Comparison of ENCODE assay signal across 12 cellular contexts in the genomic region with DNA sequence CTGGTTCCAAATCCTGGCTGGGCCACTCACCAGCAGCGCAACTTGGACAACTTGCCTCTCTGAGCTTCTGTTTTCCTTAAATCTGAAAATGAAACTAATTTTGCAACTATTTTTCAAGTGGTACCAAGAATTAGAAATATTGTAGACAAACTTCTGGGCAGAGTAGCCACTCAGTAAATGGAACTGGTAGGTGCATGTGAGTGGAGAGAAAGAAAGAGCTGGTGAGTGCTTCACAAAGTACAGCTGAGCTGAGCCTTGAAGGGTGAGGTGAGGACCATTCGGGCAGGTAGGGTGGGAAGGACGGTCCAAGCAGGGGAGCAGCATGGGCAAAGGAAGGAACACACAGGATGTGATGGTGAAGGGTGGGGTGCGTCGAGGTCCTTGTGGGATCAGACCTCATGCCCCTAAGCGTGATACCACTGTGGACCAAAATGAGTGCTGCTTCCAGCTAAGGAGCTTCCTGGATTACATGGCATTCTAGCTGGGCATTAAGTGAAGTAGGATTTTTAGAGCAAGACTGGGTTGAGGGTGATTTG. TPM values are rescaled to one million over a fixed set of nuclear protein-coding genes. Genes with fewer than 3 reads are reported as not detected.
DNase-seq lines count a peak whose midpoint lies in the region; ATAC-seq and TF ChIP-seq lines count a peak whose summit lies in the region.
"Had no signal": no experiment of that assay in that cellular context is flagged by ENCODE, and none has a peak within 500 bp of the region (broad histone marks: within the 10 kb centered on the region; RNA-seq: fewer than 3 reads in every experiment).

No MANE protein-coding gene starts in this region.

- H3K27me3 Mint-ChIP-seq in CD4-positive, alpha-beta memory T cell, result no peaks in the 10 kb centered on the region
- no peaks in the 10 kb centered on the region for H3K27me3 Mint-ChIP-seq in activated T-helper 2 cell treated with anti-CD3 and anti-CD28 coated beads, Interferon-gamma antibody, Interleukin-2, Interleukin-4, amounts not matched to agents 10 μg/mL and 5 μg/mL and 100 μg/mL, durations not matched to agents 14 hours and 24 hours and 36 hours (ENCODE audit: low read depth)
- no peaks in the 10 kb centered on the region for H3K27me3 Mint-ChIP-seq in natural killer cell treated with Interleukin-12 subunit alpha and Interleukin-12 subunit beta and Interleukin-15 and Interleukin-18, amount 100 ng/mL, for 72 hours
- peaks cover 11% of the 10 kb centered on the region for H3K27me3 Mint-ChIP-seq in HFFc6 (ENCODE audit: insufficient read depth)

- no peak for TF ChIP-seq POLR2A in suprapubic skin (IDR thresholded peaks at IDR 0.05)

- POLR2A ChIA-PET in CD4-positive, alpha-beta memory T cell (lab: Charles Lee; ENCODE audit: partially characterized antibody), result interaction anchor here (0.6 to 2.6 kb wide), 11 partner anchors 8 to 496 kb away, joined by 3 to 14 read pairs (median 3); partner anchors contain the start of genes DGUOK, MOB1A and TET3

- H3K27me3 ChIP-seq in CD4-positive, alpha-beta memory T cell (ENCODE audit: insufficient read depth, low read length), result no peaks in the 10 kb centered on the region
- no peaks in the 10 kb centered on the region for H3K27me3 ChIP-seq in suprapubic skin

- CTCF ChIA-PET in CD4-positive, alpha-beta memory T cell (lab: Charles Lee; ENCODE audit: partially characterized antibody), result interaction anchor here (0.8 to 4.0 kb wide), 6 partner anchors 8 to 86 kb away, joined by 3 to 23 read pairs (median 4); no protein-coding TSS in a partner anchor

- H3K9me3 ChIP-seq in CD4-positive, alpha-beta memory T cell (ENCODE audit: control insufficient read depth in 1 of 2, low read length in 2 of 2), result no peaks in the 10 kb centered on the region
- no peaks in the 10 kb centered on the region for H3K9me3 ChIP-seq in suprapubic skin

- peaks cover 26 to 49% (median 37%) of the 10 kb centered on the region in 4 donors for H3K4me1 Mint-ChIP-seq in CD4-positive, alpha-beta memory T cell
- peaks cover 56% of the 10 kb centered on the region for H3K4me1 Mint-ChIP-seq in activated T-helper 2 cell treated with anti-CD3 and anti-CD28 coated beads, Interferon-gamma antibody, Interleukin-2, Interleukin-4, amounts not matched to agents 10 μg/mL and 5 μg/mL and 100 μg/mL, durations not matched to agents 14 hours and 24 hours and 36 hours (ENCODE audit: low read depth)
- peaks cover 36 to 37% of the 10 kb centered on the region in 2 donors for H3K4me1 Mint-ChIP-seq in natural killer cell treated with Interleukin-12 subunit alpha and Interleukin-12 subunit beta and Interleukin-15 and Interleukin-18, amount 100 ng/mL, for 72 hours (ENCODE audit: low read depth in 2 of 2)
- H3K4me1 Mint-ChIP-seq in HFFc6 (ENCODE audit: low read depth), result peaks cover 21% of the 10 kb centered on the region
- H3K4me1 Mint-ChIP-seq: nephron had no signal

- 77% methylated on average over 6 of the region's 6 CpGs for WGBS in suprapubic skin

- intact Hi-C loops in CD4-positive, alpha-beta memory T cell (cut with micrococcal nuclease), result loop anchor here (2.0 kb wide), 1 partner anchor 16 kb away; no protein-coding TSS in a partner anchor
- intact Hi-C loops in activated T-helper 2 cell treated with anti-CD3 and anti-CD28 coated beads, Interferon-gamma antibody, Interleukin-2, Interleukin-4, amounts not matched to agents 10 μg/mL and 5 μg/mL and 100 μg/mL, durations not matched to agents 14 hours and 24 hours and 36 hours (cut with micrococcal nuclease), result no loop called here

- H3K4me1 ChIP-seq in CD4-positive, alpha-beta memory T cell (ENCODE audit: insufficient read depth, low read length), result peaks cover 28% of the 10 kb centered on the region
- H3K4me1 ChIP-seq in suprapubic skin, result peaks cover 30% of the 10 kb centered on the region

- peak overlapping the region; percentile 32 to 33 for H3K4me3 ChIP-seq in CD4-positive, alpha-beta memory T cell (ENCODE audit: low read length in 2 of 2)
- H3K4me3 ChIP-seq in suprapubic skin, result no peak overlapping the region

- no peak for TF ChIP-seq EP300 in suprapubic skin (IDR thresholded peaks at IDR 0.05)

- no peak for TF ChIP-seq CTCF in HFFc6 (IDR thresholded peaks at IDR 0.05)
- no peak for TF ChIP-seq CTCF in suprapubic skin (IDR thresholded peaks at IDR 0.05)

- H3K4me3 Mint-ChIP-seq in CD4-positive, alpha-beta memory T cell, result peak overlapping the region; percentile 64 to 84 (median 74)
- peak overlapping the region; percentile 61 for H3K4me3 Mint-ChIP-seq in activated T-helper 2 cell treated with anti-CD3 and anti-CD28 coated beads, Interferon-gamma antibody, Interleukin-2, Interleukin-4, amounts not matched to agents 10 μg/mL and 5 μg/mL and 100 μg/mL, durations not matched to agents 14 hours and 24 hours and 36 hours (ENCODE audit: low read depth)
- H3K4me3 Mint-ChIP-seq in natural killer cell treated with Interleukin-12 subunit alpha and Interleukin-12 subunit beta and Interleukin-15 and Interleukin-18, amount 100 ng/mL, for 72 hours, result peak overlapping the region; percentile 89
- H3K4me3 Mint-ChIP-seq in HFFc6, result no peak overlapping the region
- H3K4me3 Mint-ChIP-seq: nephron had no signal

- H3K27ac Mint-ChIP-seq in CD4-positive, alpha-beta memory T cell, result peak overlapping the region; percentile 81 to 96 (median 91)
- peak overlapping the region; percentile 83 for H3K27ac Mint-ChIP-seq in activated T-helper 2 cell treated with anti-CD3 and anti-CD28 coated beads, Interferon-gamma antibody, Interleukin-2, Interleukin-4, amounts not matched to agents 10 μg/mL and 5 μg/mL and 100 μg/mL, durations not matched to agents 14 hours and 24 hours and 36 hours
- H3K27ac Mint-ChIP-seq in natural killer cell treated with Interleukin-12 subunit alpha and Interleukin-12 subunit beta and Interleukin-15 and Interleukin-18, amount 100 ng/mL, for 72 hours, result peak overlapping the region; percentile 82 to 85
- no peak overlapping the region for H3K27ac Mint-ChIP-seq in HFFc6
- H3K27ac Mint-ChIP-seq: nephron had no signal

- no peaks in the 10 kb centered on the region for H3K9me3 Mint-ChIP-seq in CD4-positive, alpha-beta memory T cell
- no peaks in the 10 kb centered on the region for H3K9me3 Mint-ChIP-seq in activated T-helper 2 cell treated with anti-CD3 and anti-CD28 coated beads, Interferon-gamma antibody, Interleukin-2, Interleukin-4, amounts not matched to agents 10 μg/mL and 5 μg/mL and 100 μg/mL, durations not matched to agents 14 hours and 24 hours and 36 hours
- no peaks in the 10 kb centered on the region for H3K9me3 Mint-ChIP-seq in natural killer cell treated with Interleukin-12 subunit alpha and Interleukin-12 subunit beta and Interleukin-15 and Interleukin-18, amount 100 ng/mL, for 72 hours
- no peaks in the 10 kb centered on the region for H3K9me3 Mint-ChIP-seq in HFFc6
- H3K9me3 Mint-ChIP-seq: nephron had no signal

- H3K27ac ChIP-seq in CD4-positive, alpha-beta memory T cell (ENCODE audit: low read depth, low read length), result peak overlapping the region; percentile 17
- H3K27ac ChIP-seq in suprapubic skin, result no peak overlapping the region

- H3K36me3 Mint-ChIP-seq in CD4-positive, alpha-beta memory T cell, result no peaks in the 10 kb centered on the region
- H3K36me3 Mint-ChIP-seq in activated T-helper 2 cell treated with anti-CD3 and anti-CD28 coated beads, Interferon-gamma antibody, Interleukin-2, Interleukin-4, amounts not matched to agents 10 μg/mL and 5 μg/mL and 100 μg/mL, durations not matched to agents 14 hours and 24 hours and 36 hours (ENCODE audit: low read depth), result peaks cover 3% of the 10 kb centered on the region
- H3K36me3 Mint-ChIP-seq in natural killer cell treated with Interleukin-12 subunit alpha and Interleukin-12 subunit beta and Interleukin-15 and Interleukin-18, amount 100 ng/mL, for 72 hours, result no peaks in the 10 kb centered on the region
- no peaks in the 10 kb centered on the region for H3K36me3 Mint-ChIP-seq in HFFc6 (ENCODE audit: low read depth)

- ATAC-seq in HG02642 (IDR thresholded peaks at IDR 0.05; ENCODE audit: poor library complexity, unreplicated experiment), result peak; percentile 14
- ATAC-seq in natural killer cell treated with Interleukin-12 subunit alpha and Interleukin-12 subunit beta and Interleukin-15 and Interleukin-18, amount 100 ng/mL, for 72 hours, result peak; percentile 12 to 46

- DNase-seq in CD4-positive, alpha-beta memory T cell, result no peak
- no peak for DNase-seq in activated T-helper 2 cell treated with anti-CD3 and anti-CD28 coated beads, Interferon-gamma antibody, Interleukin-2, Interleukin-4, amounts not matched to agents 10 μg/mL and 5 μg/mL and 100 μg/mL, durations not matched to agents 14 hours and 24 hours and 36 hours (ENCODE audit: low spot score)
- no peak for DNase-seq in natural killer cell treated with Interleukin-12 subunit alpha and Interleukin-12 subunit beta and Interleukin-15 and Interleukin-18, amount 100 ng/mL, for 72 hours (ENCODE audit: low spot score)
- DNase-seq in HCEC 1CT (no peak), NCI-H2171 (lab: John Stamatoyannopoulos, UW) (no peak), HFFc6 (no peak), suprapubic skin (ENCODE audit: low spot score in 2 of 2) (no peak)
- DNase-seq: activated gamma-delta T cell, NCI-H526 treated with DMSO at 0.1 percent for 48 hours, trophoblast cell had no signal

- no peaks in the 10 kb centered on the region for H3K36me3 ChIP-seq in CD4-positive, alpha-beta memory T cell (ENCODE audit: insufficient read depth, low read length)
- H3K36me3 ChIP-seq in suprapubic skin, result no peaks in the 10 kb centered on the region

RNA-seq across cellular contexts. Expression of gene TET3, which starts 14.4 kb away (rescaled TPM):
- 10 to 100 TPM; 18.2 to 19.4 TPM for total RNA-seq in CD4-positive, alpha-beta memory T cell
- polyA plus RNA-seq in CD4-positive, alpha-beta memory T cell, result under 1 TPM; 0.03 to 0.57 TPM
- total RNA-seq in activated T-helper 2 cell treated with anti-CD3 and anti-CD28 coated beads, Interferon-gamma antibody, Interleukin-2, Interleukin-4, amounts not matched to agents 10 μg/mL and 5 μg/mL and 100 μg/mL, durations not matched to agents 14 hours and 24 hours and 36 hours, result 23.5 and 23.6 TPM in 2 replicates
- total RNA-seq in natural killer cell treated with Interleukin-12 subunit alpha and Interleukin-12 subunit beta and Interleukin-15 and Interleukin-18, amount 100 ng/mL, for 72 hours, result 10 to 100 TPM; 29.3 to 70.3 TPM
- total RNA-seq in HFFc6 (2021; fragmentation: NEBNext Ultra II Directional; extraction: Animal tissue kit (Norgen Biotek cat#: 25700)), result 1 to 10 TPM; 3.2 to 3.7 (median 3.4) TPM
- total RNA-seq in suprapubic skin, result 10 to 100 TPM; 53.6 to 75.3 (median 58.4) TPM

RNA-seq across cellular contexts. Expression of gene DGUOK, which starts 43.7 kb away (rescaled TPM):
- total RNA-seq in CD4-positive, alpha-beta memory T cell, result 10 to 100 TPM; 52.2 to 55.5 TPM
- 100 to 1,000 TPM; 185 to 199 TPM for polyA plus RNA-seq in CD4-positive, alpha-beta memory T cell
- total RNA-seq in activated T-helper 2 cell treated with anti-CD3 and anti-CD28 coated beads, Interferon-gamma antibody, Interleukin-2, Interleukin-4, amounts not matched to agents 10 μg/mL and 5 μg/mL and 100 μg/mL, durations not matched to agents 14 hours and 24 hours and 36 hours, result 86.8 and 90.9 TPM in 2 replicates
- 10 to 100 TPM; 87.1 to 92.6 TPM for total RNA-seq in natural killer cell treated with Interleukin-12 subunit alpha and Interleukin-12 subunit beta and Interleukin-15 and Interleukin-18, amount 100 ng/mL, for 72 hours
- total RNA-seq in HFFc6 (2021; fragmentation: NEBNext Ultra II Directional; extraction: Animal tissue kit (Norgen Biotek cat#: 25700)), result 10 to 100 TPM; 63.2 to 73.3 (median 69.3) TPM
- 10 to 100 TPM; 26.2 to 74.9 (median 48.1) TPM for total RNA-seq in suprapubic skin
